In genomic region chr4:68906238-68907137, GRCh38 we compare ENCODE assay signal across 11 cellular contexts. TPM values are rescaled to one million over a fixed set of nuclear protein-coding genes. Genes with fewer than 3 reads are reported as not detected.
DNase-seq lines count a peak whose midpoint lies in the region; ATAC-seq and TF ChIP-seq lines count a peak whose summit lies in the region.
"Had no signal": no experiment of that assay in that cellular context is flagged by ENCODE, and none has a peak within 500 bp of the region (broad histone marks: within the 10 kb centered on the region; RNA-seq: fewer than 3 reads in every experiment).

No MANE protein-coding gene starts in this region.

- H4K20me1 ChIP-seq in osteoblast (ENCODE audit: insufficient read depth, low read length) = no peaks in the 10 kb centered on the region

- H3K36me3 ChIP-seq in osteoblast (ENCODE audit: insufficient read depth, low read length) = no peaks in the 10 kb centered on the region

- no peaks in the 10 kb centered on the region for H3K27me3 ChIP-seq in osteoblast (ENCODE audit: insufficient read depth, low read length)

- no peaks in the 10 kb centered on the region for H3K4me1 Mint-ChIP-seq in activated CD4-positive, alpha-beta memory T cell treated with anti-CD3 and anti-CD28 coated beads, Interleukin-2, amount 10 ng/mL, durations not matched to agents 7 days and 5 days
- H3K4me1 Mint-ChIP-seq: activated naive CD4-positive, alpha-beta T cell treated with anti-CD3 and anti-CD28 coated beads, Interleukin-2, amount 50 U/mL, for 24 hours had no signal

- H3K4me2 ChIP-seq in osteoblast (ENCODE audit: insufficient read depth, low read length) = peak overlapping the region; percentile 4

- POLR2A ChIA-PET in activated CD4-positive, alpha-beta memory T cell treated with anti-CD3 and anti-CD28 coated beads, Interleukin-2, amount 10 ng/mL, durations not matched to agents 7 days and 5 days (lab: Charles Lee) = no interaction called here

- no peaks in the 10 kb centered on the region for H3K9me3 Mint-ChIP-seq in activated CD4-positive, alpha-beta memory T cell treated with anti-CD3 and anti-CD28 coated beads, Interleukin-2, amount 10 ng/mL, durations not matched to agents 7 days and 5 days
- H3K9me3 Mint-ChIP-seq: activated naive CD4-positive, alpha-beta T cell treated with anti-CD3 and anti-CD28 coated beads, Interleukin-2, amount 50 U/mL, for 24 hours had no signal

- peak; percentile 69 for DNase-seq in DMS53 (lab: John Stamatoyannopoulos, UW)
- peak; percentile 69 for DNase-seq in iPS DF 19.7 (ENCODE audit: low read depth, low spot score)
- no peak for DNase-seq in osteoblast (ENCODE audit: insufficient read length, low spot score, missing footprints)
- DNase-seq in ureter (ENCODE audit: low spot score) = no peak
- DNase-seq in activated CD4-positive, alpha-beta memory T cell treated with anti-CD3 and anti-CD28 coated beads, Interleukin-2, amount 10 ng/mL, durations not matched to agents 7 days and 5 days = no peak
- DNase-seq in stimulated activated CD4-positive, alpha-beta T cell treated with anti-CD3 and anti-CD28 coated beads, Interleukin-2, amount 100 ng/mL, for 48 hours = no peak
- DNase-seq: activated CD4-positive, alpha-beta T cell treated with anti-CD3 and anti-CD28 coated beads for 1 hour; stimulated activated naive CD4-positive, alpha-beta T cell had no signal

- no peak for TF ChIP-seq CTCF in osteoblast (IDR thresholded peaks at IDR 0.05; ENCODE audit: extremely low read depth, low read depth, low read length)

- no peak overlapping the region for H3K27ac Mint-ChIP-seq in activated CD4-positive, alpha-beta memory T cell treated with anti-CD3 and anti-CD28 coated beads, Interleukin-2, amount 10 ng/mL, durations not matched to agents 7 days and 5 days
- H3K27ac Mint-ChIP-seq: activated naive CD4-positive, alpha-beta T cell treated with anti-CD3 and anti-CD28 coated beads, Interleukin-2, amount 50 U/mL, for 24 hours had no signal

- ATAC-seq in SK-N-SH treated with all-trans-retinoic acid at 6 μM for 48 hours (peak; percentile 63), GM18858 (IDR thresholded peaks at IDR 0.05; ENCODE audit: unreplicated experiment) (no peak)

- H3K27me3 Mint-ChIP-seq in activated CD4-positive, alpha-beta memory T cell treated with anti-CD3 and anti-CD28 coated beads, Interleukin-2, amount 10 ng/mL, durations not matched to agents 7 days and 5 days = no peaks in the 10 kb centered on the region
- H3K27me3 Mint-ChIP-seq: activated naive CD4-positive, alpha-beta T cell treated with anti-CD3 and anti-CD28 coated beads, Interleukin-2, amount 50 U/mL, for 24 hours had no signal

- H3K4me1 ChIP-seq in osteoblast (ENCODE audit: insufficient read depth, low read length) = no peaks in the 10 kb centered on the region

- no peaks in the 10 kb centered on the region for H3K79me2 ChIP-seq in osteoblast (ENCODE audit: insufficient read depth, low read length)

- H3K27ac ChIP-seq in osteoblast (ENCODE audit: low read depth, low read length) = no peak overlapping the region

- CTCF ChIA-PET in activated CD4-positive, alpha-beta memory T cell treated with anti-CD3 and anti-CD28 coated beads, Interleukin-2, amount 10 ng/mL, durations not matched to agents 7 days and 5 days (lab: Charles Lee) = no interaction called here

- H3K4me3 Mint-ChIP-seq in activated CD4-positive, alpha-beta memory T cell treated with anti-CD3 and anti-CD28 coated beads, Interleukin-2, amount 10 ng/mL, durations not matched to agents 7 days and 5 days = no peak overlapping the region
- H3K4me3 Mint-ChIP-seq: activated naive CD4-positive, alpha-beta T cell treated with anti-CD3 and anti-CD28 coated beads, Interleukin-2, amount 50 U/mL, for 24 hours had no signal

- no peak overlapping the region for H3K4me3 ChIP-seq in osteoblast (ENCODE audit: insufficient read depth, low read length)

- no peak overlapping the region for H2AFZ ChIP-seq in osteoblast (ENCODE audit: low read length)

- H3K9me3 ChIP-seq in osteoblast (ENCODE audit: low read depth, low read length) = no peaks in the 10 kb centered on the region

- no peaks in the 10 kb centered on the region for H3K36me3 Mint-ChIP-seq in activated CD4-positive, alpha-beta memory T cell treated with anti-CD3 and anti-CD28 coated beads, Interleukin-2, amount 10 ng/mL, durations not matched to agents 7 days and 5 days (ENCODE audit: low read depth)
- H3K36me3 Mint-ChIP-seq: activated naive CD4-positive, alpha-beta T cell treated with anti-CD3 and anti-CD28 coated beads, Interleukin-2, amount 50 U/mL, for 24 hours had no signal

TF ChIP-seq in SK-N-SH treated with all-trans-retinoic acid at 6 μM for 48 hours, 23 proteins besides CTCF, POLR2A, EP300 and RAD21:
- no peak for TF ChIP-seq ZFP3 (CRISPR knock-in tag; IDR thresholded peaks at IDR 0.05)

RNA-seq across cellular contexts. Expression of gene UGT2A3, which starts 45.1 kb away (rescaled TPM):
- total RNA-seq in osteoblast (not detected in 2 replicates), ureter (0.31 TPM)
- total RNA-seq in activated CD4-positive, alpha-beta memory T cell treated with anti-CD3 and anti-CD28 coated beads, Interleukin-2, amount 10 ng/mL, durations not matched to agents 7 days and 5 days = not detected

Comparison
In these comparisons a context has a peak if more than half of its experiments do, and no peak if none do; other contexts are left out.
1. DNase-seq: peak in DMS53 (single experiment) and iPS DF 19.7 (single experiment); none in osteoblast (single experiment), ureter (single experiment), activated CD4-positive, alpha-beta memory T cell treated with anti-CD3 and anti-CD28 coated beads, Interleukin-2, amount 10 ng/mL, durations not matched to agents 7 days and 5 days (single experiment) and stimulated activated CD4-positive, alpha-beta T cell treated with anti-CD3 and anti-CD28 coated beads, Interleukin-2, amount 100 ng/mL, for 48 hours (0 of 2).